13 cellular contexts compared by ENCODE assay signal in genomic region chr18:55833543-55833942, GRCh38.
A peak's percentile ranks its signal among the peaks of the same experiment; 100 is the strongest.
DNase-seq lines count a peak whose midpoint lies in the region; ATAC-seq and TF ChIP-seq lines count a peak whose summit lies in the region.
"Had no signal": no experiment of that assay in that cellular context is flagged by ENCODE, and none has a peak within 500 bp of the region (broad histone marks: within the 10 kb centered on the region; RNA-seq: fewer than 3 reads in every experiment).

No MANE protein-coding gene starts in this region.

- peaks cover 14% of the 10 kb centered on the region for H3F3A ChIP-seq in GM23248 (ENCODE audit: insufficient read depth)

- H3K9ac ChIP-seq in GM23248, result no peak overlapping the region

- peak overlapping the region; percentile 13; the same call in 1 of the 2 replicates for H2AFZ ChIP-seq in GM23248

- H3K4me3 ChIP-seq in GM23248 (no peak overlapping the region), fibroblast of villous mesenchyme (ENCODE audit: low read depth, low read length) (no peak overlapping the region), skeletal muscle cell (ENCODE audit: low read depth, low read length) (no peak overlapping the region)

- H3K4me1 Mint-ChIP-seq in glutamatergic neuron (ENCODE audit: low read depth, unreplicated experiment), result peaks cover 3% of the 10 kb centered on the region

- no peaks in the 10 kb centered on the region for H3K9me3 ChIP-seq in GM23248 (ENCODE audit: low read depth)

- H4K20me1 ChIP-seq in GM23248 (ENCODE audit: insufficient read depth), result no peaks in the 10 kb centered on the region

- TF ChIP-seq CTCF in fibroblast of villous mesenchyme (IDR thresholded peaks at IDR 0.05; ENCODE audit: insufficient read depth, low read depth, low read length) (no peak), glutamatergic neuron (IDR thresholded peaks at IDR 0.05; ENCODE audit: partially characterized antibody, unreplicated experiment) (no peak)

- H3K27ac Mint-ChIP-seq in glutamatergic neuron (ENCODE audit: unreplicated experiment), result no peak overlapping the region
- H3K27ac Mint-ChIP-seq: progenitor cell of endocrine pancreas; T-helper 2 cell treated with Interferon-gamma antibody and Interleukin-4, amounts not matched to agents 5 μg/mL and 100 μg/mL, for 36 hours had no signal

- WGBS in GM23248 (ENCODE audit: low coverage in 1 of 2, low lambda C conversion rate in 2 of 2, missing lambda C conversion rate in 2 of 2), 2 experiments, result 0 to 2% methylated on average over 4 of the region's 4 CpGs

- H3K4me1 ChIP-seq in GM23248 (ENCODE audit: insufficient read depth), result peaks cover 13% of the 10 kb centered on the region

- no peaks in the 10 kb centered on the region for H3K79me2 ChIP-seq in GM23248 (ENCODE audit: insufficient read depth)

- peak overlapping the region; percentile 70 for H3K27ac ChIP-seq in GM23248

- peak overlapping the region; percentile 49 for H3K4me2 ChIP-seq in GM23248 (ENCODE audit: unreplicated experiment)

- DNase-seq in GM23248 (peak; percentile 98), SW 1271 (lab: John Stamatoyannopoulos, UW) (peak; percentile 79 to 93), fibroblast of villous mesenchyme (ENCODE audit: low read depth) (peak; percentile 97), skeletal muscle cell (ENCODE audit: low read depth) (peak; percentile 94), OCI-M2 (lab: John Stamatoyannopoulos, UW; ENCODE audit: unreplicated experiment) (no peak), Right ventricle myocardium inferior (ENCODE audit: missing footprints) (no peak), glutamatergic neuron (no peak)
- DNase-seq: activated T-cell treated with anti-CD3 and anti-CD28 coated beads, Interleukin-2, amount 50 U/mL, for 1 hour; Karpas-422; left cardiac atrium had no signal

- H3K9me3 Mint-ChIP-seq in glutamatergic neuron (ENCODE audit: unreplicated experiment), result no peaks in the 10 kb centered on the region

- peaks cover 10% of the 10 kb centered on the region for H3K36me3 Mint-ChIP-seq in glutamatergic neuron (ENCODE audit: unreplicated experiment)

- peaks cover 2% of the 10 kb centered on the region for H3K27me3 Mint-ChIP-seq in glutamatergic neuron (ENCODE audit: unreplicated experiment)

- ATAC-seq in Right ventricle myocardium inferior (no peak), HG03025 (IDR thresholded peaks at IDR 0.05; ENCODE audit: low FRiP score, unreplicated experiment) (no peak)

- in situ Hi-C loops in GM23248 (cut with MboI), result no loop called here

- no peak overlapping the region for H3K4me3 Mint-ChIP-seq in glutamatergic neuron (ENCODE audit: unreplicated experiment)
- H3K4me3 Mint-ChIP-seq: T-helper 2 cell treated with Interferon-gamma antibody and Interleukin-4, amounts not matched to agents 5 μg/mL and 100 μg/mL, for 36 hours had no signal

- no peaks in the 10 kb centered on the region for H3K36me3 ChIP-seq in GM23248 (ENCODE audit: low read depth)

- H3K9me2 ChIP-seq in GM23248 (ENCODE audit: insufficient read depth), result no peaks in the 10 kb centered on the region

- H3K27me3 ChIP-seq in GM23248 (replicated peaks; ENCODE audit: insufficient read depth), result no peaks in the 10 kb centered on the region

- intact Hi-C loops in Right ventricle myocardium inferior (cut with DNase I), result no loop called here

Comparison
In these comparisons a context has a peak if more than half of its experiments do, and no peak if none do; other contexts are left out.
1. DNase-seq: peak in GM23248 (single experiment), SW 1271 (2 of 2), fibroblast of villous mesenchyme (single experiment) and skeletal muscle cell (single experiment); none in OCI-M2 (single experiment), Right ventricle myocardium inferior (single experiment) and glutamatergic neuron (single experiment).